In the genomic region with DNA sequence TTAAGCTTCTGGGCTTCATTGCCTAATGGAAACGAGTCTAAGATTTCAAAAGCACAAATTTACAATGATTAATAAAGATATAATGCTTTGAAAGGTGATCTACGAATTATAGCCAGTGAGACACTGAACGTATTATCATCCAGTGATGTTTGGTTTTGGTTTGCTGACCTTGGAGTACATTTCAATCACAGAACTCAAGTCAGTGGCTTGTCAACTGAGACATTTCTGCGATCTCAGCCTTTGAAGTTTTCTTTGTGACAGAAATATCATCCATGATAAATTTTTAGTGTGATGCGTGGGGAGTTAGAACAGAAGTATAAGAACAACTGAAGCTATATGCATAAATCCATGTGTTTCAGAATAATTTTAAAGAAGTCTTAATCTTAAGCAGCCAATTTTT, we compare ENCODE assay signal across 17 cellular contexts.
DNase-seq lines count a peak whose midpoint lies in the region; ATAC-seq and TF ChIP-seq lines count a peak whose summit lies in the region.
"Had no signal": no experiment of that assay in that cellular context is flagged by ENCODE, and none has a peak within 500 bp of the region (broad histone marks: within the 10 kb centered on the region; RNA-seq: fewer than 3 reads in every experiment).

No MANE protein-coding gene starts in this region.

- WGBS in heart right ventricle, 2 donors = 61 to 72% methylated on average over 5 of the region's 5 CpGs
- 78 to 88% methylated on average over 5 of the region's 5 CpGs for WGBS in tibial nerve, 2 donors

- H3K27ac Mint-ChIP-seq in naive B cell = peak overlapping the region in 5 of 6 donors; percentile 2 to 96 (median 51)
- H3K27ac Mint-ChIP-seq: effector memory CD8-positive, alpha-beta T cell; neural progenitor cell had no signal

- ATAC-seq in heart right ventricle (no peak), left ventricle myocardium superior (no peak), naive B cell (ENCODE audit: low read depth in 2 of 2) (no peak)
- ATAC-seq: effector memory CD8-positive, alpha-beta T cell had no signal

- DNase-seq in heart right ventricle (no peak), left ventricle myocardium superior (no peak), naive B cell (no peak), tibial nerve (ENCODE audit: low spot score in 2 of 2) (no peak), activated T-cell treated with anti-CD3 and anti-CD28 coated beads for 4 hours (no peak), NCI-H446 (lab: John Stamatoyannopoulos, UW) (no peak), NK-92 (lab: John Stamatoyannopoulos, UW; ENCODE audit: unreplicated experiment) (no peak)
- DNase-seq: activated CD4-positive, alpha-beta T cell treated with anti-CD3 and anti-CD28 coated beads for 4 hours; activated CD8-positive, alpha-beta memory T cell treated with anti-CD3 and anti-CD28 coated beads, Interleukin-2, amount 50 U/mL, for 48 hours; activated naive CD4-positive, alpha-beta T cell treated with anti-CD3 and anti-CD28 coated beads, Interleukin-2, amount 50 U/mL, for 16 hours; effector memory CD8-positive, alpha-beta T cell; HCEC 1CT; NCI-H1105; T-helper 9 cell had no signal

- H3K9me3 Mint-ChIP-seq in naive B cell = no peaks in the 10 kb centered on the region
- H3K9me3 Mint-ChIP-seq: neural progenitor cell had no signal

- peaks cover 4 to 14% of the 10 kb centered on the region in 2 donors for H3K36me3 Mint-ChIP-seq in naive B cell
- H3K36me3 Mint-ChIP-seq: neural progenitor cell had no signal

- no peak for TF ChIP-seq POLR2A in tibial nerve (IDR thresholded peaks at IDR 0.05)

- intact Hi-C loops in heart right ventricle (cut with DNase I) = loop anchor here in 7 of 10 donors (5.0 to 10.0 kb wide), 13 partner anchors 59 to 1251 kb away; a partner anchor contains a TSS
- intact Hi-C loops in left ventricle myocardium superior (cut with micrococcal nuclease) = loop anchor here (10.0 kb wide), 2 partner anchors 59 to 261 kb away; a partner anchor contains a TSS

- no peaks in the 10 kb centered on the region for H3K27me3 Mint-ChIP-seq in naive B cell

- TF ChIP-seq CTCF in heart right ventricle (IDR thresholded peaks at IDR 0.05) = no peak
- no peak for TF ChIP-seq CTCF in tibial nerve (IDR thresholded peaks at IDR 0.05)

- H3K4me3 ChIP-seq in heart right ventricle (peak overlapping the region in 1 of 10 donors; percentile 79), tibial nerve (no peak overlapping the region)
- H3K4me3 ChIP-seq: neural progenitor cell, SJSA1 had no signal

- H3K36me3 ChIP-seq in heart right ventricle (no peaks in the 10 kb centered on the region), tibial nerve (no peaks in the 10 kb centered on the region)
- H3K36me3 ChIP-seq: neural progenitor cell, SJSA1 had no signal

- H3K27ac ChIP-seq in heart right ventricle = peak overlapping the region in 9 of 10 donors; percentile 90 to 98 (median 94)
- peak overlapping the region; percentile 97 for H3K27ac ChIP-seq in angular gyrus (ENCODE audit: low read depth, low read length)
- peak overlapping the region in 3 of 4 donors; percentile 90 to 92 (median 92) for H3K27ac ChIP-seq in tibial nerve
- H3K27ac ChIP-seq: neural progenitor cell had no signal

- H3K9me3 ChIP-seq in heart right ventricle (no peaks in the 10 kb centered on the region), tibial nerve (no peaks in the 10 kb centered on the region)
- H3K9me3 ChIP-seq: SJSA1 had no signal

- peaks cover 42 to 62% (median 57%) of the 10 kb centered on the region in 3 donors for H3K4me1 Mint-ChIP-seq in naive B cell

- H3K27me3 ChIP-seq in heart right ventricle (no peaks in the 10 kb centered on the region), tibial nerve (no peaks in the 10 kb centered on the region)
- H3K27me3 ChIP-seq: neural progenitor cell, SJSA1 had no signal

- H3K4me1 ChIP-seq in heart right ventricle = peaks cover 6 to 64% (median 49%) of the 10 kb centered on the region in 9 donors
- H3K4me1 ChIP-seq in tibial nerve = peaks cover 0 to 32% (median 14%) of the 10 kb centered on the region in 4 donors

- TF ChIP-seq EP300 in tibial nerve (IDR thresholded peaks at IDR 0.05) = no peak

- peak overlapping the region in 7 of 8 donors; percentile 19 to 98 (median 61) for H3K4me3 Mint-ChIP-seq in naive B cell
- H3K4me3 Mint-ChIP-seq: effector memory CD8-positive, alpha-beta T cell; neural progenitor cell had no signal
